8 cellular contexts compared by ENCODE assay signal in genomic region chr12:129413295-129413694, GRCh38.
"Had no signal": no experiment of that assay in that cellular context is flagged by ENCODE, and none has a peak within 500 bp of the region (broad histone marks: within the 10 kb centered on the region; RNA-seq: fewer than 3 reads in every experiment).

No MANE protein-coding gene starts in this region.

- DNase-seq: GDM1, GF-D8 had no signal

- ATAC-seq: GM12878 had no signal

- H3K4me3 ChIP-seq: GM12878 had no signal

- FAIRE-seq: G401.6, GM12878, GM12891, GM12892, GM18507, GM19239 had no signal
